In genomic region chr20:18718129-18718528, GRCh38 we compare ENCODE assay signal across 1 cellular context.
TF ChIP-seq lines count a peak whose summit lies in the region.

No MANE protein-coding gene starts in this region.

TF ChIP-seq in GM23338, 12 proteins besides CTCF, POLR2A, EP300 and RAD21 (continued from another document):
- TF ChIP-seq ZNF462 (CRISPR knock-in tag; IDR thresholded peaks at IDR 0.05) (no peak), ETS1 (IDR thresholded peaks at IDR 0.05) (no peak), CREB1 (CRISPR knock-in tag; IDR thresholded peaks at IDR 0.05; ENCODE audit: low read depth) (no peak), ZNF331 (CRISPR knock-in tag; IDR thresholded peaks at IDR 0.05; ENCODE audit: low read depth) (no peak)
